Comparison of ENCODE assay signal across 15 cellular contexts in genomic region chr22:22686202-22687115, GRCh38. TPM values are rescaled to one million over a fixed set of nuclear protein-coding genes. Genes with fewer than 3 reads are reported as not detected.
DNase-seq lines count a peak whose midpoint lies in the region; ATAC-seq, FAIRE-seq and TF ChIP-seq lines count a peak whose summit lies in the region.
"Not testable (repeated sequence)": the region's sequence is repeated elsewhere in the genome, so short reads cannot be mapped to it uniquely, and the experiment has no call there.
"Had no signal": no experiment of that assay in that cellular context is flagged by ENCODE, and none has a peak within 500 bp of the region (broad histone marks: within the 10 kb centered on the region; RNA-seq: fewer than 3 reads in every experiment).

No MANE protein-coding gene starts in this region.

- not testable (repeated sequence) for H3K36me3 ChIP-seq in DOHH2 (ENCODE audit: control insufficient read depth, low read length); OCI-LY3 (replicated peaks; ENCODE audit: low read depth, low read length); astrocyte (ENCODE audit: insufficient read depth, low read length); sigmoid colon

- intact Hi-C loops in sigmoid colon (cut with DNase I) = loop anchor here (5.0 kb wide), 1 partner anchor 99 kb away; no protein-coding TSS in a partner anchor

- WGBS in sigmoid colon, 2 donors = 80 to 88% methylated on average over 8 of the region's 8 CpGs

- H3K4me1 ChIP-seq in DOHH2 (ENCODE audit: control insufficient read depth, low read length) (peaks cover 70% of the 10 kb centered on the region), OCI-LY3 (ENCODE audit: low read length) (peaks cover 32% of the 10 kb centered on the region), sigmoid colon (peaks cover 0 to 26% (median 18%) of the 10 kb centered on the region in 4 donors)
- not testable (repeated sequence) for H3K4me1 ChIP-seq in astrocyte (ENCODE audit: insufficient read depth, low read length)

- not testable (repeated sequence) for FAIRE-seq in astrocyte (lab: Jason Lieb, UNC)

- H3K27me3 ChIP-seq in DOHH2 (ENCODE audit: control insufficient read depth, low read length); OCI-LY3 (ENCODE audit: low read depth, low read length); astrocyte (ENCODE audit: insufficient read depth, low read length); sigmoid colon: not testable (repeated sequence)

- peak; percentile 60 for DNase-seq in GM20000 (ENCODE audit: low spot score)
- not testable (repeated sequence) for DNase-seq in astrocyte (ENCODE audit: low read depth)
- peak; percentile 47 for DNase-seq in sigmoid colon

- H3K4me3 ChIP-seq in DOHH2 (ENCODE audit: low read length) = peak overlapping the region; percentile 60
- H3K4me3 ChIP-seq in OCI-LY3 (ENCODE audit: low read length); astrocyte (ENCODE audit: insufficient read depth, low read depth, low read length); sigmoid colon: not testable (repeated sequence)

- not testable (repeated sequence) for H3K9me2 ChIP-seq in DOHH2 (replicated peaks; ENCODE audit: control insufficient read depth, low read length)

- H3K27me3 Mint-ChIP-seq in astrocyte (ENCODE audit: low read depth, unreplicated experiment) = peaks cover 61% of the 10 kb centered on the region

- not testable (repeated sequence) for H3K9me3 ChIP-seq in DOHH2 (ENCODE audit: control insufficient read depth, insufficient read depth, low read length); OCI-LY3 (ENCODE audit: insufficient read depth, low read length); astrocyte (ENCODE audit: insufficient read depth, low read depth, low read length); sigmoid colon

- not testable (repeated sequence) for H2AFZ ChIP-seq in OCI-LY3 (ENCODE audit: low read depth, low read length); astrocyte (ENCODE audit: low read depth, low read length)

- H3K27ac Mint-ChIP-seq in astrocyte (ENCODE audit: unreplicated experiment) = peak overlapping the region; percentile 3

- H3K4me3 Mint-ChIP-seq in astrocyte (ENCODE audit: unreplicated experiment) = not testable (repeated sequence)

- TF ChIP-seq POLR2A in GM18505 (IDR thresholded peaks at IDR 0.05; ENCODE audit: borderline replicate concordance, extremely low read depth, insufficient read depth, insufficient read length) = peak; percentile 27
- not testable (repeated sequence) for TF ChIP-seq POLR2A in sigmoid colon (IDR thresholded peaks at IDR 0.05)

- H4K20me1 ChIP-seq in DOHH2 (ENCODE audit: control insufficient read depth, insufficient read depth, low read depth, low read length); OCI-LY3 (ENCODE audit: insufficient read depth, low read length); astrocyte (ENCODE audit: insufficient read depth, low read length): not testable (repeated sequence)

- H3K4me2 ChIP-seq in DOHH2 (ENCODE audit: low read length) (peak overlapping the region; percentile 79), OCI-LY3 (ENCODE audit: low read length) (peak overlapping the region; percentile 69)
- H3K4me2 ChIP-seq in astrocyte (ENCODE audit: low read length) = not testable (repeated sequence)

- H3F3A ChIP-seq in DOHH2 (ENCODE audit: control insufficient read depth, insufficient read depth) = peaks cover 11% of the 10 kb centered on the region

- H3K9me3 Mint-ChIP-seq in astrocyte (ENCODE audit: unreplicated experiment) = not testable (repeated sequence)

- not testable (repeated sequence) for H3K36me3 Mint-ChIP-seq in astrocyte (ENCODE audit: low read depth, unreplicated experiment)

- H3K4me1 Mint-ChIP-seq in astrocyte (ENCODE audit: low read depth, unreplicated experiment) = peaks cover 11% of the 10 kb centered on the region

- not testable (repeated sequence) for ATAC-seq in GM18505 (IDR thresholded peaks at IDR 0.05; ENCODE audit: unreplicated experiment)
- ATAC-seq in HG02642 (IDR thresholded peaks at IDR 0.05; ENCODE audit: poor library complexity, unreplicated experiment) = peak; percentile 57
- ATAC-seq in HG03571 (IDR thresholded peaks at IDR 0.05; ENCODE audit: unreplicated experiment) = peak; percentile 55

- not testable (repeated sequence) for TF ChIP-seq EP300 in sigmoid colon (IDR thresholded peaks at IDR 0.05)

- not testable (repeated sequence) for TF ChIP-seq CTCF in DOHH2 (IDR thresholded peaks at IDR 0.05; ENCODE audit: low read depth, low read length, poor library complexity, severe bottlenecking); GM20000 (IDR thresholded peaks at IDR 0.05; ENCODE audit: extremely low read depth, missing control alignments); OCI-LY3 (IDR thresholded peaks at IDR 0.05; ENCODE audit: low read depth, low read length); astrocyte (IDR thresholded peaks at IDR 0.05; ENCODE audit: insufficient read depth, low read depth, low read length); sigmoid colon (IDR thresholded peaks at IDR 0.05)

- H3K9ac ChIP-seq in OCI-LY3 (ENCODE audit: low read length) = peak overlapping the region; percentile 54
- not testable (repeated sequence) for H3K9ac ChIP-seq in astrocyte (ENCODE audit: low read length)

- H3K27ac ChIP-seq in DOHH2 (ENCODE audit: low read depth, low read length) (peak overlapping the region; percentile 67), OCI-LY3 (ENCODE audit: low read length) (peak overlapping the region; percentile 82)
- H3K27ac ChIP-seq in astrocyte (ENCODE audit: low read depth, low read length); sigmoid colon: not testable (repeated sequence)

- not testable (repeated sequence) for H3K79me2 ChIP-seq in DOHH2 (ENCODE audit: control insufficient read depth, low read length); OCI-LY3 (ENCODE audit: low read length); astrocyte (ENCODE audit: insufficient read depth, low read length)

RNA-seq across cellular contexts. Expression of gene GGTLC2, which starts 42.0 kb away (rescaled TPM):
- total RNA-seq in astrocyte = not detected in 2 replicates
- not detected for total RNA-seq in sigmoid colon
- polyA plus RNA-seq in sigmoid colon = not detected
- total RNA-seq: activated CD8-positive, alpha-beta T cell treated with anti-CD3 and anti-CD28 coated beads, Interleukin-2, amount 10 ng/mL, durations not matched to agents 7 days and 5 days; activated T-helper 17 cell treated with anti-CD3 and anti-CD28 coated beads, Interleukin-2, amount 50 U/mL, for 72 hours; cerebellum; esophagus muscularis mucosa; left lobe of liver; neural crest cell; ovary had no signal
- polyA plus RNA-seq: ovary had no signal
